ENCODE assay signal across 6 cellular contexts in the genomic region with DNA sequence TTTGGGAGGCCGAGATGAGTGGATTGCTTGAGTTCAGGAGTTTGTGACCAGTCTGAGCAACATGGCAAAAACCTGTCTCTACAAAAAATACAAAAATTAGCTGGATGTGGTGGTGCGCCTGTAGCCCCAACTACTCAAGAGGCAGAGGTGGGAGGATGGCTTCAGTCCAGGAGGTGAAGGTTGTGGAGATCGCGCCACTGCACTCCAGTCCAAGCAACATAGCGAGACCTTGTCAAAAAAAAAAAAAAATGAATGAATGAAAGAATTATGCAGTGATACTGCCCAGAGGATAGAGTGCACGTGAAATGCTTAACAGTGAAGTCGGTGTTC.
DNase-seq lines count a peak whose midpoint lies in the region; ATAC-seq lines count a peak whose summit lies in the region.

No MANE protein-coding gene starts in this region.

- ATAC-seq in effector memory CD8-positive, alpha-beta T cell (replicated peaks), result no peak
- no peak for ATAC-seq in stimulated activated memory B cell treated with anti-CD40 and anti-IgM and Interleukin-4, amounts not matched to agents 10 μg/mL and 1 μg/mL and 100 μg/mL, for 72 hours

- H3K27ac Mint-ChIP-seq in T-helper 1 cell treated with Interleukin-12 subunit alpha and Interleukin-12 subunit beta and Interleukin-4 antibody, amounts not matched to agents 30 μg/mL and 1 μg/mL, for 36 hours, result no peak overlapping the region
- H3K27ac Mint-ChIP-seq in effector memory CD8-positive, alpha-beta T cell, result peak overlapping the region in 1 of 2 donors; percentile 64
- no peak overlapping the region for H3K27ac Mint-ChIP-seq in stimulated activated memory B cell treated with anti-CD40 and anti-IgM and Interleukin-4, amounts not matched to agents 10 μg/mL and 1 μg/mL and 100 μg/mL, for 72 hours

- H3K36me3 Mint-ChIP-seq in T-helper 1 cell treated with Interleukin-12 subunit alpha and Interleukin-12 subunit beta and Interleukin-4 antibody, amounts not matched to agents 30 μg/mL and 1 μg/mL, for 36 hours (ENCODE audit: low read depth), result peaks cover 6% of the 10 kb centered on the region
- peaks cover 6% of the 10 kb centered on the region for H3K36me3 Mint-ChIP-seq in effector memory CD8-positive, alpha-beta T cell (ENCODE audit: insufficient read depth)
- H3K36me3 Mint-ChIP-seq in stimulated activated memory B cell treated with anti-CD40 and anti-IgM and Interleukin-4, amounts not matched to agents 10 μg/mL and 1 μg/mL and 100 μg/mL, for 72 hours, result peaks cover 17% of the 10 kb centered on the region

- DNase-seq in T-helper 1 cell (no peak), NCI-H446 treated with DMSO at 0.1 percent for 48 hours (lab: John Stamatoyannopoulos, UW) (no peak)
- DNase-seq in effector memory CD8-positive, alpha-beta T cell, result no peak
- no peak for DNase-seq in stimulated activated naive CD4-positive, alpha-beta T cell (lab: John Stamatoyannopoulos, UW)

- H3K27me3 Mint-ChIP-seq in T-helper 1 cell treated with Interleukin-12 subunit alpha and Interleukin-12 subunit beta and Interleukin-4 antibody, amounts not matched to agents 30 μg/mL and 1 μg/mL, for 36 hours (ENCODE audit: low read depth), result no peaks in the 10 kb centered on the region
- H3K27me3 Mint-ChIP-seq in effector memory CD8-positive, alpha-beta T cell, result no peaks in the 10 kb centered on the region
- H3K27me3 Mint-ChIP-seq in stimulated activated memory B cell treated with anti-CD40 and anti-IgM and Interleukin-4, amounts not matched to agents 10 μg/mL and 1 μg/mL and 100 μg/mL, for 72 hours, result no peaks in the 10 kb centered on the region

- peaks cover 35% of the 10 kb centered on the region for H3K4me1 Mint-ChIP-seq in T-helper 1 cell treated with Interleukin-12 subunit alpha and Interleukin-12 subunit beta and Interleukin-4 antibody, amounts not matched to agents 30 μg/mL and 1 μg/mL, for 36 hours (ENCODE audit: low read depth)
- peaks cover 24 to 26% of the 10 kb centered on the region in 2 donors for H3K4me1 Mint-ChIP-seq in effector memory CD8-positive, alpha-beta T cell (ENCODE audit: low read depth in 2 of 2)
- H3K4me1 Mint-ChIP-seq in stimulated activated memory B cell treated with anti-CD40 and anti-IgM and Interleukin-4, amounts not matched to agents 10 μg/mL and 1 μg/mL and 100 μg/mL, for 72 hours, result peaks cover 36% of the 10 kb centered on the region

- H3K9me3 Mint-ChIP-seq in T-helper 1 cell treated with Interleukin-12 subunit alpha and Interleukin-12 subunit beta and Interleukin-4 antibody, amounts not matched to agents 30 μg/mL and 1 μg/mL, for 36 hours, result no peaks in the 10 kb centered on the region
- H3K9me3 Mint-ChIP-seq in effector memory CD8-positive, alpha-beta T cell, result no peaks in the 10 kb centered on the region
- H3K9me3 Mint-ChIP-seq in stimulated activated memory B cell treated with anti-CD40 and anti-IgM and Interleukin-4, amounts not matched to agents 10 μg/mL and 1 μg/mL and 100 μg/mL, for 72 hours, result no peaks in the 10 kb centered on the region

- peak overlapping the region; percentile 95 for H3K4me3 Mint-ChIP-seq in T-helper 1 cell treated with Interleukin-12 subunit alpha and Interleukin-12 subunit beta and Interleukin-4 antibody, amounts not matched to agents 30 μg/mL and 1 μg/mL, for 36 hours
- H3K4me3 Mint-ChIP-seq in effector memory CD8-positive, alpha-beta T cell, result peak overlapping the region; percentile 91 to 93
- H3K4me3 Mint-ChIP-seq in stimulated activated memory B cell treated with anti-CD40 and anti-IgM and Interleukin-4, amounts not matched to agents 10 μg/mL and 1 μg/mL and 100 μg/mL, for 72 hours, result peak overlapping the region; percentile 92
